In genomic region chr11:1504164-1504563, GRCh38 we compare ENCODE assay signal across 1 cellular context.
TF ChIP-seq lines count a peak whose summit lies in the region.

No MANE protein-coding gene starts in this region.

TF ChIP-seq in HEK293, 187 proteins besides CTCF, POLR2A, EP300 and RAD21 (continued from another document):
- TF ChIP-seq HIC1 (tag by site-specific recombination; IDR thresholded peaks at IDR 0.05) (no peak), GLIS1 (tag by site-specific recombination; IDR thresholded peaks at IDR 0.05) (peak; percentile 36), EGR2 (tag by site-specific recombination; IDR thresholded peaks at IDR 0.05; ENCODE audit: low read depth) (no peak), GLIS2 (tag by site-specific recombination; IDR thresholded peaks at IDR 0.05) (peak; percentile 30; the same call in 1 of the 2 replicates), ZFHX2 (tag by site-specific recombination; conservative IDR thresholded peaks at IDR 0.05) (peak; percentile 23; the same call in 1 of the 2 replicates), GFI1B (tag by site-specific recombination; IDR thresholded peaks at IDR 0.05) (no peak)
TF ChIP-seq in HEK293: peak in this region for 3.
